ENCODE assay signal across 24 cellular contexts in genomic region chr12:114998118-114998771, GRCh38.
"Had no signal": no experiment of that assay in that cellular context is flagged by ENCODE, and none has a peak within 500 bp of the region (broad histone marks: within the 10 kb centered on the region; RNA-seq: fewer than 3 reads in every experiment).

No MANE protein-coding gene starts in this region.

- FAIRE-seq: bronchial epithelial cell had no signal

- H3K4me3 ChIP-seq: lower lobe of right lung, mucosa of descending colon, right lobe of liver, testis, upper lobe of left lung had no signal

- H3K4me1 ChIP-seq: lower lobe of right lung, right lobe of liver had no signal

- H3K27ac ChIP-seq: lower lobe of right lung, neutrophil, right lobe of liver, upper lobe of left lung had no signal

- H3K9me3 ChIP-seq: lower lobe of right lung, mucosa of descending colon, neutrophil, right lobe of liver, testis had no signal

- DNase-seq: activated CD4-positive, alpha-beta T cell treated with anti-CD3 and anti-CD28 coated beads for 1 hour; activated CD4-positive, alpha-beta T cell treated with anti-CD3 and anti-CD28 coated beads, Interleukin-2, amount 10 ng/mL, durations not matched to agents 7 days and 5 days; activated CD8-positive, alpha-beta T cell treated with anti-CD3 and anti-CD28 coated beads for 36 hours; activated naive CD8-positive, alpha-beta T cell treated with anti-CD3 and anti-CD28 coated beads, Interleukin-2, amount 50 U/mL, for 24 hours; activated T-cell treated with anti-CD3 and anti-CD28 coated beads, Interleukin-2, amount 50 U/mL, for 4 hours; endodermal cell; foreskin fibroblast; head of caudate nucleus; lower lobe of right lung; mesenchymal stem cell; mucosa of descending colon; right lobe of liver; stimulated activated CD4-positive, alpha-beta T cell treated with anti-CD3 and anti-CD28 coated beads, Interleukin-12 subunit alpha, Interleukin-12 subunit beta, amount 100 ng/mL, for 4 hours; stimulated activated CD4-positive, alpha-beta T cell treated with anti-CD3 and anti-CD28 coated beads, Interleukin-4, amount 100 ng/mL, for 1 hour; stimulated activated naive CD8-positive, alpha-beta T cell treated with anti-CD3 and anti-CD28 coated beads, Interleukin-15, Interleukin-2, amounts not matched to agents 100 U/mL and 50 U/mL, for 24 hours; T-helper 17 cell; T1000; testis; upper lobe of left lung had no signal

- ATAC-seq: activated CD8-positive, alpha-beta T cell treated with anti-CD3 and anti-CD28 coated beads for 36 hours; activated naive CD8-positive, alpha-beta T cell treated with anti-CD3 and anti-CD28 coated beads, Interleukin-2, amount 50 U/mL, for 24 hours; activated T-cell treated with anti-CD3 and anti-CD28 coated beads, Interleukin-2, amount 50 U/mL, for 4 hours; esophagus mucosa; lower lobe of right lung; mucosa of descending colon; natural killer cell treated with Interleukin-12 subunit alpha and Interleukin-12 subunit beta and Interleukin-15 and Interleukin-18, amount 100 ng/mL, for 72 hours; right lobe of liver; stimulated activated naive CD8-positive, alpha-beta T cell treated with anti-CD3 and anti-CD28 coated beads, Interleukin-15, Interleukin-2, amounts not matched to agents 100 U/mL and 50 U/mL, for 24 hours; T-helper 17 cell; WTC11 had no signal

- H3K27me3 ChIP-seq: right lobe of liver, testis, upper lobe of left lung had no signal

- H3K36me3 ChIP-seq: lower lobe of right lung, neutrophil, right lobe of liver, upper lobe of left lung had no signal
